1 cellular context compared by ENCODE assay signal in the genomic region with DNA sequence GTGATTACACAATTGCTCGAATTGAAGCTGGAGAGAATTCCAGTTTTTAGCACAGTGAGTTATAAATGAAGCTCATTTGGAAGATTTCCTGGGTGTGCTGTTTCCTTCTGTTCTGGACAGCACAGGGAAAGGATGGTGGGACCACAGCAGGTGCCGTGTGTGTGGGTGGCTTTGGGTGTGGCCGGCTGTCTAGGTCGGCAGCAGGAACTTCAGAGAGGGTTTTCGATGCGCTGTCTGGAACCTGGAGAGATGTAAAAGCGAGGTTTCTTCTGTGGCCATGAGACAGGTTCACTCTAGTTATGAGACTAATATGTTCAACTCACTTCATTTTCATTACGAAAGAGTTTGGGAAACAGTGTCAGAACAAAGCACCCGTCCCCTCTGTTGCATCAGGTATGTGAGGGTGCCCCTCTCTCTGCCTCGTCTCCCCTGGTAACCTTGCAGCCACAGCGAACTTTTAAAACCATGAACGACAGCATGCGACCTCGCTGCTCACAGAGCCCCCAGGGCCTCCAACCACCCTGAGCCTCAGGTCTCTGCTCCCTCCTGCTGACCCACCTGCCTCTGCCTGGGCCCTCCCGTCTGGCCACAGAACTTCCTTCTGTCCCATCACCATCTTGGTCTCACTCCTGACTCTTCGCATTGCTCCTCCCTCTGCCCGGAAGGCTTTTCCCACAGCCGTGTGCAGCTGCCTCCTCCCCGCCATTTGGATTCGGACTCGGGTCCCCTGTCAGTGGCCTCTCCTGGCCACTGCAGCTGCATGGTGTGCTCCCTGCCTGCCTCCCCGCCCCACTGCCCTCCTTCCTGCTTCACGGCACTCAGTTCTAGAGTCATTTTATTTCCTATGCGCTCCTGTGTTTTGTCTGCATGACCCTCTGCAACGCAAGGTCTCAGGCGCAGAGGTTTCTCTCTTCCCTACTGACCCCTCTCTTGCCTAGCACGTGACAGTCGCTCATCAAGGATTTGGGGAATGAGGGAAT.
A peak's percentile ranks its signal among the peaks of the same experiment; 100 is the strongest.
TF ChIP-seq lines count a peak whose summit lies in the region.

No MANE protein-coding gene starts in this region.

TF ChIP-seq in HepG2, 621 proteins besides CTCF, POLR2A, EP300 and RAD21:
- TF ChIP-seq RFX1 (IDR thresholded peaks at IDR 0.05) (no peak), ZSCAN21 (CRISPR knock-in tag; IDR thresholded peaks at IDR 0.05; ENCODE audit: borderline replicate concordance) (no peak), ZNF652 (CRISPR knock-in tag; IDR thresholded peaks at IDR 0.05; ENCODE audit: borderline replicate concordance, low read depth) (no peak), CEBPB (IDR thresholded peaks at IDR 0.05; ENCODE audit: borderline replicate concordance, low read depth, low read length) (0 out of 2 replicates have a peak, but pooled peaks have one; percentile 1)
